24 cellular contexts compared by ENCODE assay signal in genomic region chr13:99250977-99251825, GRCh38. TPM values are rescaled to one million over a fixed set of nuclear protein-coding genes. Genes with fewer than 3 reads are reported as not detected.
DNase-seq lines count a peak whose midpoint lies in the region; ATAC-seq and TF ChIP-seq lines count a peak whose summit lies in the region.
"Had no signal": no experiment of that assay in that cellular context is flagged by ENCODE, and none has a peak within 500 bp of the region (broad histone marks: within the 10 kb centered on the region; RNA-seq: fewer than 3 reads in every experiment).

No MANE protein-coding gene starts in this region.

- H3K4me2 ChIP-seq in GM23338: 0 out of 2 replicates have a peak overlapping the region, but pooled peaks have one; percentile 30

- no peaks in the 10 kb centered on the region; the same call in 1 of the 2 replicates for H4K20me1 ChIP-seq in GM23338 (replicated peaks; ENCODE audit: insufficient read depth)

- H3K4me3 ChIP-seq in GM23338: no peak overlapping the region
- H3K4me3 ChIP-seq: adrenal gland, esophagus squamous epithelium, tibial artery had no signal

- no peak for ATAC-seq in GM23338
- no peak for ATAC-seq in natural killer cell
- no peak for ATAC-seq in GM21786 (IDR thresholded peaks at IDR 0.05; ENCODE audit: unreplicated experiment)
- no peak for ATAC-seq in GM21737 (IDR thresholded peaks at IDR 0.05; ENCODE audit: unreplicated experiment)
- ATAC-seq: left lobe of liver, Right ventricle myocardium inferior had no signal

- peaks cover 4% of the 10 kb centered on the region for H3K9me3 Mint-ChIP-seq in activated CD4-positive, alpha-beta T cell treated with anti-CD3 and anti-CD28 coated beads, Interleukin-2, amount 10 ng/mL, durations not matched to agents 24 days and 14 days
- H3K9me3 Mint-ChIP-seq in GM23338 (no peaks in the 10 kb centered on the region; the same call in 2 of the 3 replicates), natural killer cell (no peaks in the 10 kb centered on the region), CD14-positive monocyte (peaks cover 0 to 2% (median 0%) of the 10 kb centered on the region in 7 donors)
- H3K9me3 Mint-ChIP-seq in activated naive CD8-positive, alpha-beta T cell (ENCODE audit: low read depth): no peaks in the 10 kb centered on the region
- H3K9me3 Mint-ChIP-seq: H9 had no signal

- H3K27me3 ChIP-seq in GM23338 (ENCODE audit: insufficient read depth): no peaks in the 10 kb centered on the region
- H3K27me3 ChIP-seq: adrenal gland, esophagus squamous epithelium, neutrophil, tibial artery had no signal

- peak overlapping the region; percentile 54 for H3K27ac Mint-ChIP-seq in activated CD4-positive, alpha-beta T cell treated with anti-CD3 and anti-CD28 coated beads, Interleukin-2, amount 10 ng/mL, durations not matched to agents 24 days and 14 days
- H3K27ac Mint-ChIP-seq in GM23338 (peak overlapping the region; percentile 7; the same call in 1 of the 2 replicates), natural killer cell (peak overlapping the region; percentile 51 to 55), CD14-positive monocyte (peak overlapping the region in 3 of 7 donors; percentile 12 to 92 (median 90))
- peak overlapping the region; percentile 28 for H3K27ac Mint-ChIP-seq in activated naive CD8-positive, alpha-beta T cell

- H3K27ac ChIP-seq in GM23338 (ENCODE audit: low read depth): 0 out of 2 replicates have a peak overlapping the region, but pooled peaks have one; percentile 68
- H3K27ac ChIP-seq: adrenal gland, esophagus squamous epithelium, neutrophil, tibial artery, VCaP had no signal

- peaks cover 41% of the 10 kb centered on the region for H3K4me1 Mint-ChIP-seq in activated CD4-positive, alpha-beta T cell treated with anti-CD3 and anti-CD28 coated beads, Interleukin-2, amount 10 ng/mL, durations not matched to agents 24 days and 14 days
- H3K4me1 Mint-ChIP-seq in GM23338 (peaks cover 12% of the 10 kb centered on the region), natural killer cell (peaks cover 35 to 52% of the 10 kb centered on the region in 2 donors), CD14-positive monocyte (peaks cover 34% of the 10 kb centered on the region)
- peaks cover 65% of the 10 kb centered on the region for H3K4me1 Mint-ChIP-seq in activated naive CD8-positive, alpha-beta T cell (ENCODE audit: low read depth)

- no peaks in the 10 kb centered on the region for H3F3A ChIP-seq in GM23338 (replicated peaks; ENCODE audit: low read depth)

- no peaks in the 10 kb centered on the region for H3K36me3 ChIP-seq in GM23338 (ENCODE audit: insufficient read depth)
- H3K36me3 ChIP-seq: adrenal gland had no signal

- H3K4me1 ChIP-seq in GM23338 (ENCODE audit: insufficient read depth): peaks cover 9% of the 10 kb centered on the region
- H3K4me1 ChIP-seq: adrenal gland, esophagus squamous epithelium had no signal

- peaks cover 64% of the 10 kb centered on the region for H3K36me3 Mint-ChIP-seq in activated CD4-positive, alpha-beta T cell treated with anti-CD3 and anti-CD28 coated beads, Interleukin-2, amount 10 ng/mL, durations not matched to agents 24 days and 14 days (ENCODE audit: low read depth)
- peaks cover 29% of the 10 kb centered on the region for H3K36me3 Mint-ChIP-seq in GM23338 (ENCODE audit: low read depth)
- H3K36me3 Mint-ChIP-seq in activated naive CD8-positive, alpha-beta T cell: peaks cover 34% of the 10 kb centered on the region
- H3K36me3 Mint-ChIP-seq in natural killer cell: peaks cover 22% of the 10 kb centered on the region
- peaks cover 45 to 48% of the 10 kb centered on the region in 2 donors for H3K36me3 Mint-ChIP-seq in CD14-positive monocyte

- H3K4me3 Mint-ChIP-seq in activated CD4-positive, alpha-beta T cell treated with anti-CD3 and anti-CD28 coated beads, Interleukin-2, amount 10 ng/mL, durations not matched to agents 24 days and 14 days: no peak overlapping the region
- H3K4me3 Mint-ChIP-seq in GM23338 (no peak overlapping the region), natural killer cell (no peak overlapping the region), CD14-positive monocyte (no peak overlapping the region)
- no peak overlapping the region for H3K4me3 Mint-ChIP-seq in activated naive CD8-positive, alpha-beta T cell
- H3K4me3 Mint-ChIP-seq: H9 had no signal

- no peak overlapping the region for H2AFZ ChIP-seq in GM23338

- DNase-seq in activated CD4-positive, alpha-beta T cell treated with anti-CD3 and anti-CD28 coated beads, Interleukin-2, amount 10 ng/mL, durations not matched to agents 24 days and 14 days: no peak
- no peak for DNase-seq in activated CD4-positive, alpha-beta T cell treated with anti-CD3 and anti-CD28 coated beads, Interleukin-2, amount 50 U/mL, for 1 hour
- DNase-seq in GM23338 (ENCODE audit: low spot score) (no peak), natural killer cell (no peak), CD14-positive monocyte (ENCODE audit: low spot score) (no peak)
- DNase-seq: adrenal gland; C1 segment of cervical spinal cord; central memory CD4-positive, alpha-beta T cell; effector CD8-positive, alpha-beta T cell; esophagus squamous epithelium; H9; KG1; NCI-H2081; NCI-H510A; tibial artery had no signal

- H3K9me2 ChIP-seq in GM23338 (ENCODE audit: insufficient read depth): no peaks in the 10 kb centered on the region

- TF ChIP-seq CTCF in GM23338 (conservative IDR thresholded peaks at IDR 0.05; ENCODE audit: low read depth in 2 of 2): no peak
- TF ChIP-seq CTCF in natural killer cell (IDR thresholded peaks at IDR 0.05): no peak
- TF ChIP-seq CTCF in CD14-positive monocyte (IDR thresholded peaks at IDR 0.05): no peak

- H3K79me2 ChIP-seq in GM23338 (replicated peaks; ENCODE audit: insufficient read depth): 0 out of 2 replicates have a peak, but pooled peaks cover 10% of the 10 kb centered on the region

- intact Hi-C loops in activated CD4-positive, alpha-beta T cell treated with anti-CD3 and anti-CD28 coated beads, Interleukin-2, amount 10 ng/mL, durations not matched to agents 24 days and 14 days (cut with micrococcal nuclease): loop anchor here (1.0 kb wide), 1 partner anchor 8 kb away; no protein-coding TSS in a partner anchor
- intact Hi-C loops in natural killer cell (cut with micrococcal nuclease): no loop called here
- intact Hi-C loops in CD14-positive monocyte (cut with micrococcal nuclease): no loop called here

- H3K27me3 Mint-ChIP-seq in activated CD4-positive, alpha-beta T cell treated with anti-CD3 and anti-CD28 coated beads, Interleukin-2, amount 10 ng/mL, durations not matched to agents 24 days and 14 days: no peaks in the 10 kb centered on the region
- H3K27me3 Mint-ChIP-seq in GM23338 (ENCODE audit: insufficient read depth, low read depth, poor library complexity) (no peaks in the 10 kb centered on the region), natural killer cell (ENCODE audit: low read depth in 2 of 2) (no peaks in the 10 kb centered on the region), CD14-positive monocyte (ENCODE audit: low read depth in 3 of 3) (peaks cover 0 to 2% (median 0%) of the 10 kb centered on the region in 3 donors)
- H3K27me3 Mint-ChIP-seq in activated naive CD8-positive, alpha-beta T cell: no peaks in the 10 kb centered on the region

TF ChIP-seq in GM23338, 12 proteins besides CTCF, POLR2A, EP300 and RAD21 (continues in another document):
- TF ChIP-seq EZH2 (IDR thresholded peaks at IDR 0.05; ENCODE audit: low read depth, unreplicated experiment) (no peak), JUNB (IDR thresholded peaks at IDR 0.05; ENCODE audit: unreplicated experiment) (no peak)
- TF ChIP-seq, protein P1, sequence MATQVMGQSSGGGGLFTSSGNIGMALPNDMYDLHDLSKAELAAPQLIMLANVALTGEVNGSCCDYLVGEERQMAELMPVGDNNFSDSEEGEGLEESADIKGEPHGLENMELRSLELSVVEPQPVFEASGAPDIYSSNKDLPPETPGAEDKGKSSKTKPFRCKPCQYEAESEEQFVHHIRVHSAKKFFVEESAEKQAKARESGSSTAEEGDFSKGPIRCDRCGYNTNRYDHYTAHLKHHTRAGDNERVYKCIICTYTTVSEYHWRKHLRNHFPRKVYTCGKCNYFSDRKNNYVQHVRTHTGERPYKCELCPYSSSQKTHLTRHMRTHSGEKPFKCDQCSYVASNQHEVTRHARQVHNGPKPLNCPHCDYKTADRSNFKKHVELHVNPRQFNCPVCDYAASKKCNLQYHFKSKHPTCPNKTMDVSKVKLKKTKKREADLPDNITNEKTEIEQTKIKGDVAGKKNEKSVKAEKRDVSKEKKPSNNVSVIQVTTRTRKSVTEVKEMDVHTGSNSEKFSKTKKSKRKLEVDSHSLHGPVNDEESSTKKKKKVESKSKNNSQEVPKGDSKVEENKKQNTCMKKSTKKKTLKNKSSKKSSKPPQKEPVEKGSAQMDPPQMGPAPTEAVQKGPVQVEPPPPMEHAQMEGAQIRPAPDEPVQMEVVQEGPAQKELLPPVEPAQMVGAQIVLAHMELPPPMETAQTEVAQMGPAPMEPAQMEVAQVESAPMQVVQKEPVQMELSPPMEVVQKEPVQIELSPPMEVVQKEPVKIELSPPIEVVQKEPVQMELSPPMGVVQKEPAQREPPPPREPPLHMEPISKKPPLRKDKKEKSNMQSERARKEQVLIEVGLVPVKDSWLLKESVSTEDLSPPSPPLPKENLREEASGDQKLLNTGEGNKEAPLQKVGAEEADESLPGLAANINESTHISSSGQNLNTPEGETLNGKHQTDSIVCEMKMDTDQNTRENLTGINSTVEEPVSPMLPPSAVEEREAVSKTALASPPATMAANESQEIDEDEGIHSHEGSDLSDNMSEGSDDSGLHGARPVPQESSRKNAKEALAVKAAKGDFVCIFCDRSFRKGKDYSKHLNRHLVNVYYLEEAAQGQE (IDR thresholded peaks at IDR 0.05; ENCODE audit: unreplicated experiment): no peak

RNA-seq across cellular contexts. Expression of gene GPR18, which starts 7.0 kb away (rescaled TPM):
- 5.9 and 6.3 TPM in 2 replicates for total RNA-seq in activated CD4-positive, alpha-beta T cell treated with anti-CD3 and anti-CD28 coated beads, Interleukin-2, amount 10 ng/mL, durations not matched to agents 24 days and 14 days
- total RNA-seq in GM23338 (2014; rRNA removed; shearing (Covaris generic)): not detected in 2 replicates
- polyA plus RNA-seq in GM23338 (2016; fragmentation: Nextera tagmentation; extraction: Ambion mirVana) (2.6 and 3.0 TPM in 2 replicates), CD14-positive monocyte (1 to 10 TPM; 1.7 to 2.2 TPM)
- total RNA-seq in natural killer cell: 10 to 100 TPM; 11.4 to 41.7 (median 25.5) TPM
- total RNA-seq: A172, glomerular endothelial cell, H9, Right ventricle myocardium inferior had no signal

RNA-seq across cellular contexts. Expression of gene UBAC2, which starts 50.5 kb away (rescaled TPM):
- total RNA-seq in activated CD4-positive, alpha-beta T cell treated with anti-CD3 and anti-CD28 coated beads, Interleukin-2, amount 10 ng/mL, durations not matched to agents 24 days and 14 days: 52.6 and 52.8 TPM in 2 replicates
- 76.9 and 112 TPM in 2 replicates for total RNA-seq in GM23338 (2014; rRNA removed; shearing (Covaris generic))
- polyA plus RNA-seq in GM23338 (2016; fragmentation: Nextera tagmentation; extraction: Ambion mirVana) (34.3 and 37.9 TPM in 2 replicates), CD14-positive monocyte (100 to 1,000 TPM in 1 of 2 donors, 10 to 100 TPM in 1; 96.7 to 113 TPM)
- total RNA-seq in natural killer cell: 10 to 100 TPM; 50.6 to 59.1 (median 56.4) TPM

RNA-seq across cellular contexts. Expression of gene GPR183, which starts 56.0 kb away (rescaled TPM):
- total RNA-seq in activated CD4-positive, alpha-beta T cell treated with anti-CD3 and anti-CD28 coated beads, Interleukin-2, amount 10 ng/mL, durations not matched to agents 24 days and 14 days: 36.8 and 37.1 TPM in 2 replicates
- not detected in 2 replicates for total RNA-seq in GM23338 (2014; rRNA removed; shearing (Covaris generic))
- 0.78 and 0.92 TPM in 2 replicates for polyA plus RNA-seq in GM23338 (2016; fragmentation: Nextera tagmentation; extraction: Ambion mirVana)
- total RNA-seq in natural killer cell: 10 to 100 TPM; 20.0 to 47.0 (median 41.1) TPM
- polyA plus RNA-seq in CD14-positive monocyte: 100 to 1,000 TPM; 190 to 288 TPM
- total RNA-seq: A172, H9 had no signal

Comparison
In these comparisons a context has a peak if more than half of its experiments do, and no peak if none do; other contexts are left out.
1. RNA of gene GPR183, which starts 56.0 kb away (total RNA-seq): 20.0 to 47.0 TPM in natural killer cell and 36.8 to 37.1 TPM in activated CD4-positive, alpha-beta T cell treated with anti-CD3 and anti-CD28 coated beads, Interleukin-2, amount 10 ng/mL, durations not matched to agents 24 days and 14 days; not detected in GM23338; every median in the first group is over 10 times any median in the second.